ENCODE assay signal across 13 cellular contexts in genomic region chr1:21258331-21259134, GRCh38. TPM values are rescaled to one million over a fixed set of nuclear protein-coding genes. Genes with fewer than 3 reads are reported as not detected.
DNase-seq lines count a peak whose midpoint lies in the region; ATAC-seq and TF ChIP-seq lines count a peak whose summit lies in the region.
"Had no signal": no experiment of that assay in that cellular context is flagged by ENCODE, and none has a peak within 500 bp of the region (broad histone marks: within the 10 kb centered on the region; RNA-seq: fewer than 3 reads in every experiment).

No MANE protein-coding gene starts in this region.

- no peaks in the 10 kb centered on the region for H3K9me3 Mint-ChIP-seq in activated T-helper 1 cell treated with anti-CD3 and anti-CD28 coated beads, Interleukin-12 subunit alpha, Interleukin-12 subunit beta, Interleukin-2, Interleukin-4 antibody, amounts not matched to agents 30 ng/mL and 10 ng/mL and 1 ng/mL, durations not matched to agents 14 hours and 24 hours and 36 hours

- no peaks in the 10 kb centered on the region for H3K9me3 ChIP-seq in left ventricle myocardium inferior (replicated peaks)
- no peaks in the 10 kb centered on the region for H3K9me3 ChIP-seq in effector memory CD4-positive, alpha-beta T cell (ENCODE audit: control insufficient read depth, low read length)
- H3K9me3 ChIP-seq in thoracic aorta: no peaks in the 10 kb centered on the region
- H3K9me3 ChIP-seq in colonic mucosa: no peaks in the 10 kb centered on the region
- H3K9me3 ChIP-seq: gastrocnemius medialis, sigmoid colon, SJSA1 had no signal

- H3K4me3 Mint-ChIP-seq in activated T-helper 1 cell treated with anti-CD3 and anti-CD28 coated beads, Interleukin-12 subunit alpha, Interleukin-12 subunit beta, Interleukin-2, Interleukin-4 antibody, amounts not matched to agents 30 ng/mL and 10 ng/mL and 1 ng/mL, durations not matched to agents 14 hours and 24 hours and 36 hours: no peak overlapping the region

- peaks cover 54% of the 10 kb centered on the region for H3K4me1 Mint-ChIP-seq in activated T-helper 1 cell treated with anti-CD3 and anti-CD28 coated beads, Interleukin-12 subunit alpha, Interleukin-12 subunit beta, Interleukin-2, Interleukin-4 antibody, amounts not matched to agents 30 ng/mL and 10 ng/mL and 1 ng/mL, durations not matched to agents 14 hours and 24 hours and 36 hours (ENCODE audit: low read depth)

- DNase-seq in left ventricle myocardium inferior: no peak
- DNase-seq in Right ventricle myocardium inferior (ENCODE audit: missing footprints): no peak
- DNase-seq in activated T-helper 1 cell treated with anti-CD3 and anti-CD28 coated beads, Interleukin-12 subunit alpha, Interleukin-12 subunit beta, Interleukin-2, Interleukin-4 antibody, amounts not matched to agents 30 ng/mL and 10 ng/mL and 1 ng/mL, durations not matched to agents 14 hours and 24 hours and 36 hours (ENCODE audit: low spot score): no peak
- peak in 1 of 3 donors; percentile 2 for DNase-seq in effector memory CD4-positive, alpha-beta T cell
- no peak for DNase-seq in thoracic aorta (ENCODE audit: low spot score)
- no peak for DNase-seq in NCI-H774 (lab: John Stamatoyannopoulos, UW)
- DNase-seq in colonic mucosa: no peak
- DNase-seq: gastrocnemius medialis, NCI-H1048, sigmoid colon had no signal

- H3K36me3 ChIP-seq in left ventricle myocardium inferior (peaks cover 50% of the 10 kb centered on the region), thoracic aorta (peaks cover 30% of the 10 kb centered on the region), colonic mucosa (peaks cover 15% of the 10 kb centered on the region)
- H3K36me3 ChIP-seq in effector memory CD4-positive, alpha-beta T cell (ENCODE audit: control insufficient read depth, insufficient read depth, low read length): peaks cover 64% of the 10 kb centered on the region
- H3K36me3 ChIP-seq: cardiac muscle cell had no signal

- intact Hi-C loops in left ventricle myocardium inferior (cut with micrococcal nuclease): loop anchor here (5.0 kb wide), 1 partner anchor 74 kb away; no protein-coding TSS in a partner anchor
- intact Hi-C loops in Right ventricle myocardium inferior (cut with DNase I): no loop called here
- intact Hi-C loops in activated T-helper 1 cell treated with anti-CD3 and anti-CD28 coated beads, Interleukin-12 subunit alpha, Interleukin-12 subunit beta, Interleukin-2, Interleukin-4 antibody, amounts not matched to agents 30 ng/mL and 10 ng/mL and 1 ng/mL, durations not matched to agents 14 hours and 24 hours and 36 hours (cut with micrococcal nuclease): no loop called here
- intact Hi-C loops in colonic mucosa (cut with DNase I): no loop called here

- TF ChIP-seq CTCF in left ventricle myocardium inferior (IDR thresholded peaks at IDR 0.05; ENCODE audit: borderline replicate concordance) (no peak), thoracic aorta (IDR thresholded peaks at IDR 0.05) (no peak), colonic mucosa (IDR thresholded peaks at IDR 0.05) (no peak)

- H3K4me1 ChIP-seq in left ventricle myocardium inferior (peaks cover 66% of the 10 kb centered on the region), thoracic aorta (ENCODE audit: control insufficient read depth in 1 of 2, low read depth in 2 of 2) (peaks cover 38 to 67% of the 10 kb centered on the region in 2 donors), colonic mucosa (peaks cover 7% of the 10 kb centered on the region)
- peaks cover 24% of the 10 kb centered on the region for H3K4me1 ChIP-seq in effector memory CD4-positive, alpha-beta T cell (ENCODE audit: control insufficient read depth, insufficient read depth, low read length, poor library complexity, severe bottlenecking)

- no peaks in the 10 kb centered on the region for H3K27me3 Mint-ChIP-seq in activated T-helper 1 cell treated with anti-CD3 and anti-CD28 coated beads, Interleukin-12 subunit alpha, Interleukin-12 subunit beta, Interleukin-2, Interleukin-4 antibody, amounts not matched to agents 30 ng/mL and 10 ng/mL and 1 ng/mL, durations not matched to agents 14 hours and 24 hours and 36 hours (ENCODE audit: insufficient read depth)

- peak overlapping the region; percentile 15 for H3K27ac ChIP-seq in left ventricle myocardium inferior (replicated peaks)
- H3K27ac ChIP-seq in effector memory CD4-positive, alpha-beta T cell (ENCODE audit: insufficient read depth, low read length, poor library complexity, severe bottlenecking): peak overlapping the region; percentile 29
- peak overlapping the region; percentile 21 to 24 for H3K27ac ChIP-seq in thoracic aorta
- H3K27ac ChIP-seq in colonic mucosa: no peak overlapping the region
- H3K27ac ChIP-seq: cardiac muscle cell, SJSA1 had no signal

- H3K36me3 Mint-ChIP-seq in activated T-helper 1 cell treated with anti-CD3 and anti-CD28 coated beads, Interleukin-12 subunit alpha, Interleukin-12 subunit beta, Interleukin-2, Interleukin-4 antibody, amounts not matched to agents 30 ng/mL and 10 ng/mL and 1 ng/mL, durations not matched to agents 14 hours and 24 hours and 36 hours (ENCODE audit: low read depth): peaks cover 45% of the 10 kb centered on the region

- H3K4me3 ChIP-seq in left ventricle myocardium inferior (no peak overlapping the region), thoracic aorta (no peak overlapping the region), colonic mucosa (no peak overlapping the region)
- no peak overlapping the region for H3K4me3 ChIP-seq in effector memory CD4-positive, alpha-beta T cell (ENCODE audit: insufficient read depth, low read depth, low read length, poor library complexity, severe bottlenecking)
- H3K4me3 ChIP-seq: cardiac muscle cell, gastrocnemius medialis, sigmoid colon, SJSA1 had no signal

- H3K27me3 ChIP-seq in left ventricle myocardium inferior (ENCODE audit: low read depth): no peaks in the 10 kb centered on the region
- no peaks in the 10 kb centered on the region for H3K27me3 ChIP-seq in effector memory CD4-positive, alpha-beta T cell (replicated peaks; ENCODE audit: control insufficient read depth, insufficient read depth, low read length, poor library complexity, severe bottlenecking)
- H3K27me3 ChIP-seq in thoracic aorta (replicated peaks; ENCODE audit: insufficient read depth): no peaks in the 10 kb centered on the region
- no peaks in the 10 kb centered on the region for H3K27me3 ChIP-seq in colonic mucosa
- H3K27me3 ChIP-seq: cardiac muscle cell, gastrocnemius medialis, sigmoid colon, SJSA1 had no signal

- peak overlapping the region; percentile 40 for H3K27ac Mint-ChIP-seq in activated T-helper 1 cell treated with anti-CD3 and anti-CD28 coated beads, Interleukin-12 subunit alpha, Interleukin-12 subunit beta, Interleukin-2, Interleukin-4 antibody, amounts not matched to agents 30 ng/mL and 10 ng/mL and 1 ng/mL, durations not matched to agents 14 hours and 24 hours and 36 hours

- ATAC-seq in Right ventricle myocardium inferior: no peak
- no peak for ATAC-seq in thoracic aorta (ENCODE audit: insufficient number of reproducible peaks, low FRiP score, low read depth)
- ATAC-seq in HG02885 (IDR thresholded peaks at IDR 0.05; ENCODE audit: poor library complexity, unreplicated experiment): no peak
- ATAC-seq: gastrocnemius medialis had no signal

- H3K9ac ChIP-seq in colonic mucosa (ENCODE audit: low read depth in 2 of 2, low read length in 2 of 2): no peak overlapping the region

RNA-seq across cellular contexts. Expression of gene ECE1, which starts 31.7 kb away (rescaled TPM):
- total RNA-seq in left ventricle myocardium inferior: 54.7 TPM
- total RNA-seq in Right ventricle myocardium inferior: 49.3 TPM
- total RNA-seq in activated T-helper 1 cell treated with anti-CD3 and anti-CD28 coated beads, Interleukin-12 subunit alpha, Interleukin-12 subunit beta, Interleukin-2, Interleukin-4 antibody, amounts not matched to agents 30 ng/mL and 10 ng/mL and 1 ng/mL, durations not matched to agents 14 hours and 24 hours and 36 hours: 139 and 140 TPM in 2 replicates
- 100 to 1,000 TPM; 103 to 124 TPM for total RNA-seq in thoracic aorta
- total RNA-seq in colonic mucosa: 100 to 1,000 TPM in 1 of 2 donors, 10 to 100 TPM in 1; 99.0 to 149 TPM
